In genomic region chrX:58025979-58026378, GRCh38 we compare ENCODE assay signal across 8 cellular contexts.
DNase-seq lines count a peak whose midpoint lies in the region; ATAC-seq and TF ChIP-seq lines count a peak whose summit lies in the region.

No MANE protein-coding gene starts in this region.

- no peaks in the 10 kb centered on the region for H3K4me1 ChIP-seq in tibial artery

- no peaks in the 10 kb centered on the region for H3K36me3 ChIP-seq in tibial artery

- no peaks in the 10 kb centered on the region for H3K27me3 ChIP-seq in tibial artery

- TF ChIP-seq CTCF in tibial artery (IDR thresholded peaks at IDR 0.05): peak; percentile 10 to 19

- no peak overlapping the region for H3K27ac ChIP-seq in tibial artery

- intact Hi-C loops in tibial artery (cut with DNase I; ENCODE audit: low total_unique reads): no loop called here

- ATAC-seq in GM19351 (IDR thresholded peaks at IDR 0.05; ENCODE audit: unreplicated experiment) (peak; percentile 76), HG03135 (IDR thresholded peaks at IDR 0.05; ENCODE audit: unreplicated experiment) (no peak)

- no peak overlapping the region for H3K4me3 ChIP-seq in tibial artery

- DNase-seq in COLO829 (ENCODE audit: low spot score) (peak; percentile 2), NCI-H345 (lab: John Stamatoyannopoulos, UW) (peak; percentile 29), iPS DF 4.7 (ENCODE audit: extremely low read depth, low spot score) (peak; percentile 5), tibial artery (peak in 1 of 2 donors; percentile 21), NCI-H1436 treated with DMSO at 0.1 percent for 48 hours (lab: John Stamatoyannopoulos, UW) (no peak)
- DNase-seq in activated CD8-positive, alpha-beta memory T cell treated with anti-CD3 and anti-CD28 coated beads, Interleukin-2, amount 50 U/mL, for 1 hour (ENCODE audit: extremely low read depth): peak; percentile 1

- no peaks in the 10 kb centered on the region for H3K9me3 ChIP-seq in tibial artery
